8 cellular contexts compared by ENCODE assay signal in genomic region chr11:12008790-12009616, GRCh38. TPM values are rescaled to one million over a fixed set of nuclear protein-coding genes. Genes with fewer than 3 reads are reported as not detected.
DNase-seq lines count a peak whose midpoint lies in the region; ATAC-seq and TF ChIP-seq lines count a peak whose summit lies in the region.

No MANE protein-coding gene starts in this region.

- no peak overlapping the region for H2AK5ac ChIP-seq in trophoblast cell (ENCODE audit: low read length)

- CTCF ChIA-PET in activated naive CD4-positive, alpha-beta T cell treated with anti-CD3 and anti-CD28 coated beads for 36 hours (lab: Charles Lee), result interaction anchor here (1.3 to 1.4 kb wide), 2 partner anchors 35 to 36 kb away, joined by 3 to 4 read pairs; no protein-coding TSS in a partner anchor

- H3K18ac ChIP-seq in trophoblast cell (ENCODE audit: low read length), result peak overlapping the region; percentile 8

- ATAC-seq in activated naive CD8-positive, alpha-beta T cell treated with anti-CD3 and anti-CD28 coated beads, Interleukin-2, amount 10 ng/mL, durations not matched to agents 7 days and 5 days (ENCODE audit: low read depth), result peak; percentile 25

- no peak overlapping the region for H3K23ac ChIP-seq in trophoblast cell (ENCODE audit: low read length)

- no peak for TF ChIP-seq CTCF in left ventricle myocardium inferior (IDR thresholded peaks at IDR 0.05; ENCODE audit: borderline replicate concordance)

- H2BK120ac ChIP-seq in trophoblast cell (ENCODE audit: insufficient read depth, low read length, poor library complexity), result no peak overlapping the region

- H3K4ac ChIP-seq in trophoblast cell (ENCODE audit: low read depth, low read length), result no peak overlapping the region

- no peak overlapping the region for H3K14ac ChIP-seq in trophoblast cell (ENCODE audit: low read length)

- H3K9ac ChIP-seq in trophoblast cell (ENCODE audit: low read length), result peak overlapping the region; percentile 77

- no peak overlapping the region for H2BK12ac ChIP-seq in trophoblast cell (ENCODE audit: low read length)

- peak overlapping the region; percentile 97 for H3K4me2 ChIP-seq in trophoblast cell (ENCODE audit: low read length)

- no peak overlapping the region for H3K27ac Mint-ChIP-seq in activated naive CD4-positive, alpha-beta T cell treated with anti-CD3 and anti-CD28 coated beads for 36 hours
- no peak overlapping the region for H3K27ac Mint-ChIP-seq in activated naive CD8-positive, alpha-beta T cell treated with anti-CD3 and anti-CD28 coated beads, Interleukin-2, amount 10 ng/mL, durations not matched to agents 7 days and 5 days

- no peaks in the 10 kb centered on the region for H3K79me2 ChIP-seq in trophoblast cell (ENCODE audit: control insufficient read depth, insufficient read depth, low read length, poor library complexity)

- H3K27ac ChIP-seq in left ventricle myocardium inferior (replicated peaks) (peak overlapping the region; percentile 86), trophoblast cell (ENCODE audit: low read depth, low read length) (no peak overlapping the region)

- H3K27me3 ChIP-seq in left ventricle myocardium inferior (ENCODE audit: low read depth), result peaks cover 18% of the 10 kb centered on the region
- H3K27me3 ChIP-seq in trophoblast cell (ENCODE audit: insufficient read depth, low read length), result no peaks in the 10 kb centered on the region

- no peaks in the 10 kb centered on the region for H3K9me3 Mint-ChIP-seq in activated naive CD4-positive, alpha-beta T cell treated with anti-CD3 and anti-CD28 coated beads for 36 hours
- H3K9me3 Mint-ChIP-seq in activated naive CD8-positive, alpha-beta T cell treated with anti-CD3 and anti-CD28 coated beads, Interleukin-2, amount 10 ng/mL, durations not matched to agents 7 days and 5 days, result no peaks in the 10 kb centered on the region

- H3K36me3 Mint-ChIP-seq in activated naive CD4-positive, alpha-beta T cell treated with anti-CD3 and anti-CD28 coated beads for 36 hours (ENCODE audit: low read depth), result no peaks in the 10 kb centered on the region
- no peaks in the 10 kb centered on the region for H3K36me3 Mint-ChIP-seq in activated naive CD8-positive, alpha-beta T cell treated with anti-CD3 and anti-CD28 coated beads, Interleukin-2, amount 10 ng/mL, durations not matched to agents 7 days and 5 days

- peak overlapping the region; percentile 58 for H3K4me3 Mint-ChIP-seq in activated naive CD4-positive, alpha-beta T cell treated with anti-CD3 and anti-CD28 coated beads for 36 hours
- peak overlapping the region; percentile 70 for H3K4me3 Mint-ChIP-seq in activated naive CD8-positive, alpha-beta T cell treated with anti-CD3 and anti-CD28 coated beads, Interleukin-2, amount 10 ng/mL, durations not matched to agents 7 days and 5 days

- peak overlapping the region; percentile 82 for H3K4me3 ChIP-seq in left ventricle myocardium inferior
- H3K4me3 ChIP-seq in trophoblast cell (ENCODE audit: low read depth, low read length), result peak overlapping the region; percentile 90

- H3K9me3 ChIP-seq in left ventricle myocardium inferior (replicated peaks), result no peaks in the 10 kb centered on the region
- H3K9me3 ChIP-seq in trophoblast cell (ENCODE audit: insufficient read depth, low read depth, low read length), result no peaks in the 10 kb centered on the region

- peak overlapping the region; percentile 12 for H4K8ac ChIP-seq in trophoblast cell (ENCODE audit: low read depth, low read length)

- H2BK5ac ChIP-seq in trophoblast cell (ENCODE audit: low read depth, low read length, poor library complexity), result no peak overlapping the region

- H3K4me1 Mint-ChIP-seq in activated naive CD4-positive, alpha-beta T cell treated with anti-CD3 and anti-CD28 coated beads for 36 hours (ENCODE audit: low read depth), result peaks cover 12% of the 10 kb centered on the region
- H3K4me1 Mint-ChIP-seq in activated naive CD8-positive, alpha-beta T cell treated with anti-CD3 and anti-CD28 coated beads, Interleukin-2, amount 10 ng/mL, durations not matched to agents 7 days and 5 days, result peaks cover 8% of the 10 kb centered on the region

- H2AFZ ChIP-seq in trophoblast cell (ENCODE audit: insufficient read depth, low read length, poor library complexity), result peak overlapping the region; percentile 32

- POLR2A ChIA-PET in activated naive CD8-positive, alpha-beta T cell treated with anti-CD3 and anti-CD28 coated beads, Interleukin-2, amount 10 ng/mL, durations not matched to agents 7 days and 5 days (lab: Charles Lee), result interaction anchor here (0.7 kb wide), 1 partner anchor 113 kb away, joined by 3 read pairs; no protein-coding TSS in a partner anchor

- no CpG with 5 or more reads among the region's 76 CpGs for WGBS in trophoblast cell (ENCODE audit: extremely low coverage, insufficient coverage, insufficient read length)

- intact Hi-C loops in activated naive CD4-positive, alpha-beta T cell treated with anti-CD3 and anti-CD28 coated beads for 36 hours (cut with micrococcal nuclease), result no loop called here
- intact Hi-C loops in left ventricle myocardium inferior (cut with micrococcal nuclease), result no loop called here

- H3K36me3 ChIP-seq in left ventricle myocardium inferior (no peaks in the 10 kb centered on the region), trophoblast cell (ENCODE audit: control insufficient read depth in 1 of 2, insufficient read depth in 2 of 2, low read length in 2 of 2) (peaks cover 3% of the 10 kb centered on the region in 2 experiments)

- H4K91ac ChIP-seq in trophoblast cell (ENCODE audit: low read depth, low read length), result peak overlapping the region; percentile 5

- no peak overlapping the region for H4K12ac ChIP-seq in trophoblast cell (ENCODE audit: low read depth, low read length)

- peaks cover 5% of the 10 kb centered on the region for H3K79me1 ChIP-seq in trophoblast cell (ENCODE audit: low read length)

- peaks cover 67% of the 10 kb centered on the region for H3K27me3 Mint-ChIP-seq in activated naive CD4-positive, alpha-beta T cell treated with anti-CD3 and anti-CD28 coated beads for 36 hours (ENCODE audit: low read depth)
- H3K27me3 Mint-ChIP-seq in activated naive CD8-positive, alpha-beta T cell treated with anti-CD3 and anti-CD28 coated beads, Interleukin-2, amount 10 ng/mL, durations not matched to agents 7 days and 5 days, result peaks cover 78% of the 10 kb centered on the region

- in situ Hi-C loops in KBM-7 (cut with MboI; ENCODE audit: low pct_unique_long_range_greater_than_20kb, low sequenced_read_pairs), result no loop called here

- no peak for DNase-seq in activated naive CD4-positive, alpha-beta T cell treated with anti-CD3 and anti-CD28 coated beads for 36 hours
- DNase-seq in activated naive CD4-positive, alpha-beta T cell (lab: John Stamatoyannopoulos, UW), result no peak
- no peak for DNase-seq in activated naive CD8-positive, alpha-beta T cell treated with anti-CD3 and anti-CD28 coated beads, Interleukin-2, amount 10 ng/mL, durations not matched to agents 7 days and 5 days
- peak; percentile 61 for DNase-seq in left ventricle myocardium inferior
- DNase-seq in trophoblast cell, result no peak
- DNase-seq in KBM-7, result no peak
- no peak for DNase-seq in NCI-H2171 (lab: John Stamatoyannopoulos, UW)
- no peak for DNase-seq in effector CD4-positive, alpha-beta T cell

- H3K4me1 ChIP-seq in left ventricle myocardium inferior (peaks cover 56% of the 10 kb centered on the region), trophoblast cell (ENCODE audit: control insufficient read depth in 1 of 2, insufficient read depth in 2 of 2, low read length in 2 of 2) (peaks cover 12 to 21% of the 10 kb centered on the region in 2 experiments)

RNA-seq across cellular contexts. Expression of gene DKK3, which starts 0.6 kb away (rescaled TPM):
- not detected for total RNA-seq in activated naive CD4-positive, alpha-beta T cell treated with anti-CD3 and anti-CD28 coated beads for 36 hours
- total RNA-seq in activated naive CD8-positive, alpha-beta T cell treated with anti-CD3 and anti-CD28 coated beads, Interleukin-2, amount 10 ng/mL, durations not matched to agents 7 days and 5 days, result 10 to 100 TPM in 1 of 2 experiments, 1 to 10 TPM in 1; 8.1 to 12.0 TPM
- 769 TPM for total RNA-seq in left ventricle myocardium inferior
- polyA plus RNA-seq in trophoblast cell (2013), result 41.2 and 42.2 TPM in 2 replicates

Comparison
In these comparisons a context has a peak if more than half of its experiments do, and no peak if none do; other contexts are left out.
1. RNA of gene DKK3, which starts 0.6 kb away (total RNA-seq): 769 TPM in left ventricle myocardium inferior (single experiment); 8.1 to 12.0 TPM in activated naive CD8-positive, alpha-beta T cell treated with anti-CD3 and anti-CD28 coated beads, Interleukin-2, amount 10 ng/mL, durations not matched to agents 7 days and 5 days and not detected in activated naive CD4-positive, alpha-beta T cell treated with anti-CD3 and anti-CD28 coated beads for 36 hours; every median in the first group is over 10 times any median in the second.